8 cellular contexts compared by ENCODE assay signal in the genomic region with DNA sequence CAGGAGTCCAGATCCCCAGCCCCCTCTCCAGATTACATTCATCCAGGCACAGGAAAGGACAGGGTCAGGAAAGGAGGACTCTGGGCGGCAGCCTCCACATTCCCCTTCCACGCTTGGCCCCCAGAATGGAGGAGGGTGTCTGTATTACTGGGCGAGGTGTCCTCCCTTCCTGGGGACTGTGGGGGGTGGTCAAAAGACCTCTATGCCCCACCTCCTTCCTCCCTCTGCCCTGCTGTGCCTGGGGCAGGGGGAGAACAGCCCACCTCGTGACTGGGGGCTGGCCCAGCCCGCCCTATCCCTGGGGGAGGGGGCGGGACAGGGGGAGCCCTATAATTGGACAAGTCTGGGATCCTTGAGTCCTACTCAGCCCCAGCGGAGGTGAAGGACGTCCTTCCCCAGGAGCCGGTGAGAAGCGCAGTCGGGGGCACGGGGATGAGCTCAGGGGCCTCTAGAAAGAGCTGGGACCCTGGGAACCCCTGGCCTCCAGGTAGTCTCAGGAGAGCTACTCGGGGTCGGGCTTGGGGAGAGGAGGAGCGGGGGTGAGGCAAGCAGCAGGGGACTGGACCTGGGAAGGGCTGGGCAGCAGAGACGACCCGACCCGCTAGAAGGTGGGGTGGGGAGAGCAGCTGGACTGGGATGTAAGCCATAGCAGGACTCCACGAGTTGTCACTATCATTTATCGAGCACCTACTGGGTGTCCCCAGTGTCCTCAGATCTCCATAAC. TPM values are rescaled to one million over a fixed set of nuclear protein-coding genes. Genes with fewer than 3 reads are reported as not detected.
DNase-seq lines count a peak whose midpoint lies in the region; ATAC-seq and TF ChIP-seq lines count a peak whose summit lies in the region.

TSS of gene APOE (plus strand) at position 360 of the 724 bp plus-strand sequence. CDS start 829 bp downstream, outside the sequence.

- H3K27ac ChIP-seq in coronary artery (peak within 1 kb of the TSS in 1 of 2 donors; percentile 3), thyroid gland (peak within 1 kb of the TSS in 1 of 3 donors; percentile 45)

- peaks cover 9% of the 10 kb centered on the region for H3K4me1 Mint-ChIP-seq in T-helper 2 cell treated with Interferon-gamma antibody and Interleukin-4, amounts not matched to agents 5 μg/mL and 100 μg/mL, for 36 hours (ENCODE audit: low read depth)

- no peak within 1 kb of the TSS for H3K27ac Mint-ChIP-seq in T-helper 2 cell treated with Interferon-gamma antibody and Interleukin-4, amounts not matched to agents 5 μg/mL and 100 μg/mL, for 36 hours

- peaks cover 0 to 8% of the 10 kb centered on the region in 2 donors for H3K4me1 ChIP-seq in thyroid gland

- no peak for DNase-seq in T-helper 2 cell treated with Interferon-gamma antibody and Interleukin-4, amounts not matched to agents 5 μg/mL and 100 μg/mL, for 36 hours (ENCODE audit: low spot score)
- DNase-seq in T-helper 2 cell (no peak), coronary artery (ENCODE audit: low spot score) (no peak), lower leg skin (ENCODE audit: low spot score in 2 of 2) (no peak), thyroid gland (no peak)
- DNase-seq in activated CD4-positive, CD25-positive, alpha-beta regulatory T cell treated with anti-CD3 and anti-CD28 coated beads, Interleukin-2, amount 50 U/mL, for 72 hours = no peak
- DNase-seq in stimulated activated CD4-positive, alpha-beta T cell treated with anti-CD3 and anti-CD28 coated beads, Interleukin-4, amount 100 ng/mL, for 4 hours = no peak

- H3K36me3 ChIP-seq in thyroid gland = peaks cover 0 to 19% of the 10 kb centered on the region in 2 donors

- intact Hi-C loops in lower leg skin (cut with DNase I; ENCODE audit: low total_unique reads) = loop anchor here (10.0 kb wide), 1 partner anchor 419 kb away; the partner anchor contains the start of gene CKM
- intact Hi-C loops in thyroid gland (cut with DNase I) = loop anchor here (2.0 kb wide), 1 partner anchor 45 kb away; no protein-coding TSS in a partner anchor

- H3K27me3 Mint-ChIP-seq in T-helper 2 cell treated with Interferon-gamma antibody and Interleukin-4, amounts not matched to agents 5 μg/mL and 100 μg/mL, for 36 hours (ENCODE audit: low read depth) = peaks cover 13% of the 10 kb centered on the region

- H3K27me3 ChIP-seq in thyroid gland = peaks cover 4% of the 10 kb centered on the region

- TF ChIP-seq CTCF in coronary artery (IDR thresholded peaks at IDR 0.05) = no peak
- TF ChIP-seq CTCF in lower leg skin (IDR thresholded peaks at IDR 0.05) = no peak
- TF ChIP-seq CTCF in thyroid gland (IDR thresholded peaks at IDR 0.05) = no peak

- no peak for TF ChIP-seq POLR2A in lower leg skin (IDR thresholded peaks at IDR 0.05)
- no peak for TF ChIP-seq POLR2A in thyroid gland (IDR thresholded peaks at IDR 0.05)

- 4 to 5% methylated on average over 16 to 19 of the region's 20 CpGs for WGBS in lower leg skin, 2 donors
- 7 to 8% methylated on average over 7 to 17 of the region's 20 CpGs for WGBS in thyroid gland, 2 donors

- H3K4me3 Mint-ChIP-seq in T-helper 2 cell treated with Interferon-gamma antibody and Interleukin-4, amounts not matched to agents 5 μg/mL and 100 μg/mL, for 36 hours = peak within 1 kb of the TSS; percentile 46

- H3K9me3 ChIP-seq in thyroid gland = no peaks in the 10 kb centered on the region

- no peak for ATAC-seq in HG02678 (IDR thresholded peaks at IDR 0.05; ENCODE audit: unreplicated experiment)

- H3K4me3 ChIP-seq in coronary artery (peak within 1 kb of the TSS; percentile 26), lower leg skin (ENCODE audit: low read depth, poor library complexity, severe bottlenecking) (peak within 1 kb of the TSS; percentile 4), thyroid gland (replicated peaks in 1 of 3) (peak within 1 kb of the TSS in 1 of 3 donors; percentile 7)

- no peaks in the 10 kb centered on the region for H3K9me3 Mint-ChIP-seq in T-helper 2 cell treated with Interferon-gamma antibody and Interleukin-4, amounts not matched to agents 5 μg/mL and 100 μg/mL, for 36 hours

- peaks cover 7% of the 10 kb centered on the region for H3K36me3 Mint-ChIP-seq in T-helper 2 cell treated with Interferon-gamma antibody and Interleukin-4, amounts not matched to agents 5 μg/mL and 100 μg/mL, for 36 hours (ENCODE audit: low read depth)

RNA-seq across cellular contexts. Expression of gene APOE, which starts in this region (rescaled TPM):
- total RNA-seq in lower leg skin (100 to 1,000 TPM; 511 to 997 (median 747) TPM), thyroid gland (100 to 1,000 TPM; 199 to 635 (median 313) TPM)
